In the genomic region with DNA sequence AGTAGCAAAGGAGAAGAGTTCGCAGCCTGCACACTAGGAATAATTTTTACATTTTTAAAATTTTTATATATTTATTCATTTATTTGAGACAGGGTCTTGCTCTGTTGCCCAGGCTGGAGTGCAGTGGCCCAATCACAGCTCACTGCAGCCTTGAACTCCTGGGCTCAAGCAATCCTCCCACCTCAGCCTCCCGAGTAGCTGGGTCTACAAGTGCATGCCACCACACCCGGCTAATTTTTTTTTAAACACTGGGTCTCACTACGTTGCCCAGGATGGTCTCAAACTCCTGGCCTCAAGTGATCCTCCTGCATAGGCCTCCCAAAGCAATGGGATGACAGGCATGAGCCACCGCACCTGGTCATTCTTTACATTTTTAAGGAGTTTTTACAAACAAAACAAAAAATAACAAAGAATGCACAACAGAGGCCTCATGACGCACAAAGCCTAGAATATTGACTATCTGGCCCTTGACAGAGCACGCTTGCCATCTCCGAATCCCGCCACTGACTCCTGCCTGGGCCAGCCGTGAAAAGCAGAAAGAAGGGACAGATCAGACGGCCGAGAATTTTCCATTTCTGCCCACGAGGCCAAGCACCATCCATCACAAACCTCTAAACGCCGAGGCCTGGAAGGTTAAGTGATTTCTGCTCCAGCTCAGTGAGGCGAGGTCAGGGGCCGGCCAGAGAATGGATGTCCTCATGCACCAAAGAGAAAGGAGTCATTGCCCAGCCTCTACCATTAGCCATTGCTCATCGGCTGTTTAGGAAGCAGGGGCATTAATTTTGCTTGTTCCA, we compare ENCODE assay signal across 21 cellular contexts.
DNase-seq lines count a peak whose midpoint lies in the region; ATAC-seq, FAIRE-seq and TF ChIP-seq lines count a peak whose summit lies in the region.
"Had no signal": no experiment of that assay in that cellular context is flagged by ENCODE, and none has a peak within 500 bp of the region (broad histone marks: within the 10 kb centered on the region; RNA-seq: fewer than 3 reads in every experiment).

No MANE protein-coding gene starts in this region.

- no peak overlapping the region for H4K91ac ChIP-seq in H9 (ENCODE audit: insufficient read length, low read depth, low read length)

- no peak for TF ChIP-seq CTCF in H9 (conservative IDR thresholded peaks at IDR 0.05)
- no peak for TF ChIP-seq CTCF in K562 (IDR thresholded peaks at IDR 0.05 in 2 of 3, conservative IDR thresholded peaks at IDR 0.05 in 1 of 3; ENCODE audit: insufficient read depth in 2 of 3, low read depth in 1 of 3, low read length in 3 of 3)
- no peak for TF ChIP-seq CTCF in lower lobe of right lung (IDR thresholded peaks at IDR 0.05)
- no peak for TF ChIP-seq CTCF in smooth muscle cell (IDR thresholded peaks at IDR 0.05; ENCODE audit: borderline replicate concordance, insufficient read depth, poor library complexity, severe bottlenecking)
- no peak for TF ChIP-seq CTCF in left lung (IDR thresholded peaks at IDR 0.05)

- H3K27me3 Mint-ChIP-seq in H9 (ENCODE audit: low read depth), result no peaks in the 10 kb centered on the region; the same call in none of the 2 replicates
- H3K27me3 Mint-ChIP-seq in natural killer cell treated with Interleukin-12 subunit alpha and Interleukin-12 subunit beta and Interleukin-15 and Interleukin-18, amount 100 ng/mL, for 72 hours, result peaks cover 30 to 42% of the 10 kb centered on the region in 2 donors

- no peak overlapping the region for H2AK5ac ChIP-seq in H9 (ENCODE audit: insufficient read length, low read length)

- no peak overlapping the region for H2BK12ac ChIP-seq in H9 (ENCODE audit: insufficient read length, low read depth, low read length)

- no peak overlapping the region for H4K8ac ChIP-seq in H9 (replicated peaks; ENCODE audit: insufficient read length, low read depth, low read length)

- no peak overlapping the region for H3K4me2 ChIP-seq in H9 (ENCODE audit: insufficient read depth, insufficient read length, low read length)
- no peak overlapping the region for H3K4me2 ChIP-seq in K562 (ENCODE audit: insufficient read depth, low read length)
- no peak overlapping the region for H3K4me2 ChIP-seq in smooth muscle cell

- no TSS peak for BruUV-seq in K562 (replicated peaks; lab: Mats Ljungman, UMichigan)

- H3K18ac ChIP-seq in H9 (ENCODE audit: insufficient read length, low read depth, low read length), result no peak overlapping the region

- no peak overlapping the region for H3K14ac ChIP-seq in H9 (ENCODE audit: insufficient read depth, low read length)

- intact Hi-C loops in K562 (cut with micrococcal nuclease), result no loop called here
- intact Hi-C loops in lower lobe of right lung (cut with DNase I), result no loop called here
- intact Hi-C loops in left lung (cut with DNase I), result no loop called here

- peak overlapping the region in 2 of 3 experiments; percentile 1 to 65; a peak in 3 of 7 replicates for H3K27ac Mint-ChIP-seq in H9
- H3K27ac Mint-ChIP-seq in natural killer cell treated with Interleukin-12 subunit alpha and Interleukin-12 subunit beta and Interleukin-15 and Interleukin-18, amount 100 ng/mL, for 72 hours, result no peak overlapping the region
- H3K27ac Mint-ChIP-seq: B cell; IgD-negative memory B cell; memory B cell; T-helper 2 cell treated with Interferon-gamma antibody and Interleukin-4, amounts not matched to agents 5 μg/mL and 100 μg/mL, for 36 hours had no signal

- no peak for TF ChIP-seq POLR2A in K562 (conservative IDR thresholded peaks at IDR 0.05)

- no peak for FAIRE-seq in K562 (lab: Jason Lieb, UNC)

- no CpG with 5 or more reads among the region's 18 CpGs for WGBS in H9 (ENCODE audit: extremely low coverage, insufficient read length, low lambda C conversion rate)
- WGBS in K562 (ENCODE audit: insufficient coverage, low coverage, missing lambda C conversion rate), result 63% methylated on average over 15 of the region's 18 CpGs
- 76% methylated on average over 18 of the region's 18 CpGs for WGBS in smooth muscle cell (ENCODE audit: low lambda C conversion rate)

- H2BK120ac ChIP-seq in H9 (ENCODE audit: low read depth, low read length, poor library complexity, severe bottlenecking), result no peak overlapping the region

- H3K27me3 ChIP-seq in H9 (ENCODE audit: insufficient read depth, low read length) (no peaks in the 10 kb centered on the region), K562 (ENCODE audit: control insufficient read depth in 2 of 2, insufficient read depth in 2 of 2, low read length in 2 of 2) (peaks cover 7 to 15% of the 10 kb centered on the region in 2 experiments; a peak in 4 of 5 replicates), lower lobe of right lung (ENCODE audit: low read depth) (no peaks in the 10 kb centered on the region), smooth muscle cell (ENCODE audit: low read depth) (no peaks in the 10 kb centered on the region), left lung (peaks cover 0 to 7% of the 10 kb centered on the region in 2 donors)
- H3K27me3 ChIP-seq: brain microvascular endothelial cell had no signal

- H3K4me1 ChIP-seq in H9 (ENCODE audit: insufficient read depth, low read length), result no peaks in the 10 kb centered on the region; the same call in 1 of the 2 replicates
- peaks cover 4 to 28% of the 10 kb centered on the region in 2 experiments; a peak in 4 of 5 replicates for H3K4me1 ChIP-seq in K562 (replicated peaks in 1 of 2; ENCODE audit: control insufficient read depth in 2 of 2, insufficient read depth in 2 of 2, low read length in 2 of 2)
- H3K4me1 ChIP-seq in lower lobe of right lung, result peaks cover 39% of the 10 kb centered on the region
- H3K4me1 ChIP-seq in smooth muscle cell (ENCODE audit: low read depth), result peaks cover 3% of the 10 kb centered on the region
- peaks cover 8 to 55% of the 10 kb centered on the region in 2 donors for H3K4me1 ChIP-seq in left lung

- H3K4me3 Mint-ChIP-seq in H9, result no peak overlapping the region
- H3K4me3 Mint-ChIP-seq in natural killer cell treated with Interleukin-12 subunit alpha and Interleukin-12 subunit beta and Interleukin-15 and Interleukin-18, amount 100 ng/mL, for 72 hours, result no peak overlapping the region
- H3K4me3 Mint-ChIP-seq: B cell; memory B cell; T-helper 2 cell treated with Interferon-gamma antibody and Interleukin-4, amounts not matched to agents 5 μg/mL and 100 μg/mL, for 36 hours had no signal

- no peak overlapping the region for H3K23ac ChIP-seq in H9 (ENCODE audit: insufficient read length, low read depth, low read length)

- H2BK5ac ChIP-seq in H9 (ENCODE audit: insufficient read length, low read length), result no peak overlapping the region

- no peaks in the 10 kb centered on the region for H3K23me2 ChIP-seq in H9 (ENCODE audit: insufficient read length, low read depth, low read length, poor library complexity, severe bottlenecking)

- ATAC-seq in K562, result no peak
- ATAC-seq in lower lobe of right lung, result no peak
- no peak for ATAC-seq in GM21447 (IDR thresholded peaks at IDR 0.05; ENCODE audit: unreplicated experiment)
- no peak for ATAC-seq in natural killer cell treated with Interleukin-12 subunit alpha and Interleukin-12 subunit beta and Interleukin-15 and Interleukin-18, amount 100 ng/mL, for 72 hours
- ATAC-seq in left lung, result no peak
- ATAC-seq: stimulated activated naive CD8-positive, alpha-beta T cell treated with anti-CD3 and anti-CD28 coated beads, Interleukin-15, Interleukin-2, amounts not matched to agents 100 U/mL and 50 U/mL, for 24 hours had no signal

- no peaks in the 10 kb centered on the region for H3K79me2 ChIP-seq in H9 (ENCODE audit: insufficient read depth, low read length)
- H3K79me2 ChIP-seq in K562 (ENCODE audit: control insufficient read depth, insufficient read depth, low read length), result no peaks in the 10 kb centered on the region
- H3K79me2 ChIP-seq in smooth muscle cell (ENCODE audit: low read depth), result no peaks in the 10 kb centered on the region

- H3K9me3 ChIP-seq in H9 (ENCODE audit: control insufficient read depth, low read depth, low read length), result no peaks in the 10 kb centered on the region
- 0 out of 2 replicates have a peak, but pooled peaks cover 2% of the 10 kb centered on the region for H3K9me3 ChIP-seq in K562 (replicated peaks; ENCODE audit: control insufficient read depth, insufficient read depth, low read depth, low read length)
- no peaks in the 10 kb centered on the region for H3K9me3 ChIP-seq in lower lobe of right lung
- H3K9me3 ChIP-seq in smooth muscle cell (replicated peaks; ENCODE audit: low read depth), result no peaks in the 10 kb centered on the region
- peaks cover 0 to 6% of the 10 kb centered on the region in 2 donors for H3K9me3 ChIP-seq in left lung

- no peaks in the 10 kb centered on the region; a peak in 1 of 5 replicates for H3K9me3 Mint-ChIP-seq in H9
- no peaks in the 10 kb centered on the region for H3K9me3 Mint-ChIP-seq in natural killer cell treated with Interleukin-12 subunit alpha and Interleukin-12 subunit beta and Interleukin-15 and Interleukin-18, amount 100 ng/mL, for 72 hours
- H3K9me3 Mint-ChIP-seq: T-helper 2 cell treated with Interferon-gamma antibody and Interleukin-4, amounts not matched to agents 5 μg/mL and 100 μg/mL, for 36 hours had no signal

- H2BK20ac ChIP-seq in H9 (ENCODE audit: low read depth, low read length, poor library complexity, severe bottlenecking), result no peak overlapping the region

- in situ Hi-C loops in K562 (cut with MboI), result no loop called here

- H2AFZ ChIP-seq in H9 (ENCODE audit: low read length) (no peak overlapping the region), K562 (ENCODE audit: low read depth, low read length) (peak overlapping the region; percentile 77), smooth muscle cell (ENCODE audit: low read depth) (no peak overlapping the region)

- no peak for TF ChIP-seq RAD21 in K562 (CRISPR knock-in tag; conservative IDR thresholded peaks at IDR 0.05 in 1 of 2, IDR thresholded peaks at IDR 0.05 in 1 of 2)

- peaks cover 46% of the 10 kb centered on the region for H3F3A ChIP-seq in smooth muscle cell (ENCODE audit: low read depth)

- CTCF ChIA-PET in K562 (lab: Yijun Ruan, JAX; ENCODE audit: low intra/inter-chr PET ratio), result no interaction called here

- H3K36me3 Mint-ChIP-seq in H9 (ENCODE audit: insufficient read depth in 1 of 3, low read depth in 3 of 3), result no peaks in the 10 kb centered on the region
- no peaks in the 10 kb centered on the region for H3K36me3 Mint-ChIP-seq in natural killer cell treated with Interleukin-12 subunit alpha and Interleukin-12 subunit beta and Interleukin-15 and Interleukin-18, amount 100 ng/mL, for 72 hours
- H3K36me3 Mint-ChIP-seq: IgD-negative memory B cell, memory B cell had no signal

- H3K36me3 ChIP-seq in K562 (ENCODE audit: control insufficient read depth, insufficient read depth, low read length), result no peaks in the 10 kb centered on the region
- H3K36me3 ChIP-seq in lower lobe of right lung, result no peaks in the 10 kb centered on the region
- no peaks in the 10 kb centered on the region for H3K36me3 ChIP-seq in smooth muscle cell (ENCODE audit: low read depth)
- H3K36me3 ChIP-seq in left lung, result no peaks in the 10 kb centered on the region
- H3K36me3 ChIP-seq: brain microvascular endothelial cell had no signal

- H3K27ac ChIP-seq in H9 (ENCODE audit: insufficient read length, low read depth, low read length) (no peak overlapping the region), K562 (ENCODE audit: extremely low read depth, low read depth, low read length) (no peak overlapping the region), lower lobe of right lung (peak overlapping the region; percentile 36), smooth muscle cell (ENCODE audit: low read depth) (peak overlapping the region; percentile 37), left lung (no peak overlapping the region)
- H3K27ac ChIP-seq: brain microvascular endothelial cell, foreskin keratinocyte had no signal

- H3K79me1 ChIP-seq in H9 (ENCODE audit: insufficient read depth, low read depth, low read length, poor library complexity, severe bottlenecking), result no peaks in the 10 kb centered on the region

- H2BK15ac ChIP-seq in H9 (ENCODE audit: low read depth, low read length), result no peak overlapping the region

- no peak for TF ChIP-seq EP300 in K562 (IDR thresholded peaks at IDR 0.05; ENCODE audit: low read length)

- H4K20me1 ChIP-seq in H9 (ENCODE audit: control insufficient read depth, insufficient read depth, insufficient read length) (no peaks in the 10 kb centered on the region), K562 (replicated peaks; ENCODE audit: control insufficient read depth, insufficient read depth, low read length) (0 out of 2 replicates have a peak, but pooled peaks cover 2% of the 10 kb centered on the region), smooth muscle cell (ENCODE audit: low read depth) (no peaks in the 10 kb centered on the region)

- H3K56ac ChIP-seq in H9 (ENCODE audit: insufficient read length, low read depth, low read length), result no peak overlapping the region

- POLR2A ChIA-PET in K562 (lab: Yijun Ruan, JAX), result interaction anchor here (0.6 to 0.7 kb wide), 2 partner anchors 9 to 85 kb away, joined by 3 to 4 read pairs; no protein-coding TSS in a partner anchor

- H3K9me1 ChIP-seq in K562 (ENCODE audit: control insufficient read depth, insufficient read depth, low read length), result no peaks in the 10 kb centered on the region

- no peak overlapping the region for H4K5ac ChIP-seq in H9 (ENCODE audit: insufficient read length, low read depth, low read length)

- H3K4me3 ChIP-seq in K562, result no peak overlapping the region
- H3K4me3 ChIP-seq in lower lobe of right lung, result no peak overlapping the region
- no peak overlapping the region for H3K4me3 ChIP-seq in smooth muscle cell
- no peak overlapping the region for H3K4me3 ChIP-seq in left lung

- no peak overlapping the region for H3K4ac ChIP-seq in H9 (ENCODE audit: low read depth, low read length)

- H3T11ph ChIP-seq in H9 (ENCODE audit: low read length), result no peak overlapping the region

- H3K4me1 Mint-ChIP-seq in H9, result peaks cover 20 to 42% of the 10 kb centered on the region in 2 experiments
- H3K4me1 Mint-ChIP-seq in natural killer cell treated with Interleukin-12 subunit alpha and Interleukin-12 subunit beta and Interleukin-15 and Interleukin-18, amount 100 ng/mL, for 72 hours (ENCODE audit: low read depth in 2 of 2), result peaks cover 6 to 10% of the 10 kb centered on the region in 2 donors

- H3K9ac ChIP-seq in H9 (ENCODE audit: extremely low read depth, insufficient read length, low read length), result no peak overlapping the region
- H3K9ac ChIP-seq in K562 (ENCODE audit: insufficient read depth in 1 of 2, low read depth in 2 of 2, low read length in 2 of 2), result no peak overlapping the region
- H3K9ac ChIP-seq in smooth muscle cell (ENCODE audit: low read depth), result no peak overlapping the region

- DNase-seq in H9, result no peak
- DNase-seq in K562 (ENCODE audit: extremely low read depth in 1 of 4, low spot score in 3 of 4), result no peak
- DNase-seq in lower lobe of right lung, result no peak
- no peak for DNase-seq in smooth muscle cell (lab: John Stamatoyannopoulos, UW; ENCODE audit: unreplicated experiment)
- no peak for DNase-seq in natural killer cell treated with Interleukin-12 subunit alpha and Interleukin-12 subunit beta and Interleukin-15 and Interleukin-18, amount 100 ng/mL, for 72 hours (ENCODE audit: low spot score)
- no peak for DNase-seq in NCI-H2107 treated with DMSO at 0.1 percent for 48 hours (lab: John Stamatoyannopoulos, UW; ENCODE audit: unreplicated experiment)
- no peak for DNase-seq in left lung
- DNase-seq: activated CD4-positive, alpha-beta T cell treated with anti-CD3 and anti-CD28 coated beads for 1 hour; activated naive CD4-positive, alpha-beta T cell treated with Interleukin-2 at 50 U/mL for 16 hours; brain microvascular endothelial cell; effector memory CD4-positive, alpha-beta T cell; foreskin keratinocyte; NCI-H1048; NCI-H2171; occipital lobe; stimulated activated naive CD8-positive, alpha-beta T cell treated with anti-CD3 and anti-CD28 coated beads, Interleukin-15, Interleukin-2, amounts not matched to agents 100 U/mL and 50 U/mL, for 24 hours had no signal

Comparison
In these comparisons a context has a peak if more than half of its experiments do, and no peak if none do; other contexts are left out.
1. H3K27ac ChIP-seq: peak in lower lobe of right lung (single experiment) and smooth muscle cell (single experiment); none in H9 (single experiment), K562 (single experiment) and left lung (0 of 2).
2. H3K27ac Mint-ChIP-seq: peak in H9 (2 of 3); none in natural killer cell treated with Interleukin-12 subunit alpha and Interleukin-12 subunit beta and Interleukin-15 and Interleukin-18, amount 100 ng/mL, for 72 hours (0 of 2).